In genomic region chr17:4786111-4786491, GRCh38 we compare ENCODE assay signal across 8 cellular contexts. TPM values are rescaled to one million over a fixed set of nuclear protein-coding genes. Genes with fewer than 3 reads are reported as not detected.
DNase-seq lines count a peak whose midpoint lies in the region; ATAC-seq and TF ChIP-seq lines count a peak whose summit lies in the region.

A gene with protein sequence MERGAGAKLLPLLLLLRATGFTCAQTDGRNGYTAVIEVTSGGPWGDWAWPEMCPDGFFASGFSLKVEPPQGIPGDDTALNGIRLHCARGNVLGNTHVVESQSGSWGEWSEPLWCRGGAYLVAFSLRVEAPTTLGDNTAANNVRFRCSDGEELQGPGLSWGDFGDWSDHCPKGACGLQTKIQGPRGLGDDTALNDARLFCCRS (minus strand): TSS chr17:4786364. CDS start chr17:4786352, 12 bp downstream.

- peaks cover 15% of the 10 kb centered on the region; the same call in 1 of the 2 replicates for H3K79me2 ChIP-seq in PC-9 (ENCODE audit: low read depth)

- no peak within 1 kb of the TSS for H2AFZ ChIP-seq in PC-9

- POLR2A ChIA-PET in PC-9 (lab: Charles Lee; ENCODE audit: unreplicated experiment): no interaction called here

- no peaks in the 10 kb centered on the region for H3K9me2 ChIP-seq in PC-9 (ENCODE audit: insufficient read depth)

- H3F3A ChIP-seq in PC-9 (ENCODE audit: insufficient read depth, low read depth): peaks cover 23% of the 10 kb centered on the region; the same call in 1 of the 2 replicates

- BruUV-seq in Calu3 (replicated peaks; lab: Mats Ljungman, UMichigan): no TSS peak
- no TSS peak for BruUV-seq in PC-9 (replicated peaks; lab: Mats Ljungman, UMichigan)

- H3K4me3 Mint-ChIP-seq in Calu3 (ENCODE audit: low read depth, unreplicated experiment): peak within 1 kb of the TSS; percentile 87

- intact Hi-C loops in Calu3 (cut with micrococcal nuclease; ENCODE audit: unreplicated experiment): loop anchor here (5.0 kb wide), 1 partner anchor 116 kb away; the partner anchor contains the start of gene CHRNE
- intact Hi-C loops in PC-9 (cut with micrococcal nuclease; ENCODE audit: unreplicated experiment): no loop called here
- intact Hi-C loops in psoas muscle (cut with DNase I): loop anchor here (2.0 kb wide), 3 partner anchors 53 to 103 kb away; no protein-coding TSS in a partner anchor

- H3K27ac ChIP-seq in PC-9 (no peak within 1 kb of the TSS), psoas muscle (no peak within 1 kb of the TSS)

- no peaks in the 10 kb centered on the region for H3K9me3 Mint-ChIP-seq in Calu3 (ENCODE audit: low read depth, unreplicated experiment)

- peak within 1 kb of the TSS; percentile 94; the same call in 1 of the 2 replicates for H3K4me2 ChIP-seq in PC-9

- ATAC-seq in psoas muscle (no peak), HG03108 (IDR thresholded peaks at IDR 0.05; ENCODE audit: unreplicated experiment) (no peak), GM21423 (IDR thresholded peaks at IDR 0.05; ENCODE audit: unreplicated experiment) (no peak), GM18870 (IDR thresholded peaks at IDR 0.05; ENCODE audit: unreplicated experiment) (no peak)

- H3K36me3 Mint-ChIP-seq in Calu3 (ENCODE audit: insufficient read depth, unreplicated experiment): peaks cover 30% of the 10 kb centered on the region

- no peak within 1 kb of the TSS for H3K27ac Mint-ChIP-seq in Calu3 (ENCODE audit: unreplicated experiment)

- DNase-seq in Calu3 (no peak), PC-9 (no peak), fibroblast of peridontal ligament (ENCODE audit: extremely low read depth) (peak; percentile 42), psoas muscle (peak in 1 of 2 donors; percentile 61)
- no peak for DNase-seq in NK-92 treated with Interleukin-12 subunit alpha and Interleukin-12 subunit beta, amount 100 ng/mL, for 24 hours (lab: John Stamatoyannopoulos, UW)

- no peaks in the 10 kb centered on the region for H4K20me1 ChIP-seq in PC-9 (ENCODE audit: insufficient read depth)

- H3K4me3 ChIP-seq in PC-9 (no peak within 1 kb of the TSS), psoas muscle (peak within 1 kb of the TSS; percentile 52)

- H3K27me3 ChIP-seq in PC-9 (ENCODE audit: insufficient read depth, low read depth) (no peaks in the 10 kb centered on the region), psoas muscle (ENCODE audit: insufficient read depth in 3 of 3, low read length in 2 of 3) (peaks cover 0 to 51% (median 12%) of the 10 kb centered on the region in 3 donors)

- WGBS in psoas muscle, 3 donors: 4 to 5% (median 4%) methylated on average over 23 of the region's 23 CpGs

- H3K27me3 Mint-ChIP-seq in Calu3 (ENCODE audit: unreplicated experiment): no peaks in the 10 kb centered on the region

- H3K9me3 ChIP-seq in PC-9 (ENCODE audit: insufficient read depth, low read depth) (no peaks in the 10 kb centered on the region), psoas muscle (no peaks in the 10 kb centered on the region)

- peaks cover 16% of the 10 kb centered on the region for H3K4me1 Mint-ChIP-seq in Calu3 (ENCODE audit: low read depth, unreplicated experiment)

- H3K4me1 ChIP-seq in PC-9 (replicated peaks; ENCODE audit: insufficient read depth) (peaks cover 20% of the 10 kb centered on the region), psoas muscle (peaks cover 26% of the 10 kb centered on the region)

- TF ChIP-seq CTCF in Calu3 (IDR thresholded peaks at IDR 0.05; ENCODE audit: unreplicated experiment) (no peak), PC-9 (conservative IDR thresholded peaks at IDR 0.05) (no peak), psoas muscle (IDR thresholded peaks at IDR 0.05) (no peak)

- CTCF ChIA-PET in Calu3 (lab: Charles Lee) (no interaction called here), PC-9 (lab: Charles Lee) (interaction anchor here (0.5 to 0.6 kb wide), 2 partner anchors 22 to 126 kb away, joined by 3 read pairs; no protein-coding TSS in a partner anchor)

- no peaks in the 10 kb centered on the region for H3K36me3 ChIP-seq in PC-9 (ENCODE audit: low read depth)
- H3K36me3 ChIP-seq in psoas muscle (ENCODE audit: insufficient read depth in 1 of 2, low read depth in 1 of 2): no peaks in the 10 kb centered on the region

RNA-seq across cellular contexts. Expression of the gene that starts here (rescaled TPM):
- total RNA-seq in Calu3 (2022) (0.59 TPM in 1 of 2 replicates, not detected in the other), PC-9 (2021) (3.6 and 4.1 TPM in 2 replicates), psoas muscle (under 1 TPM; 0.42 to 0.84 (median 0.64) TPM)
- polyA plus RNA-seq in psoas muscle: 1 to 10 TPM in 2 of 3 donors, under 1 TPM in 1; 0.84 to 3.1 (median 1.8) TPM
